1 cellular context compared by ENCODE assay signal in the genomic region with DNA sequence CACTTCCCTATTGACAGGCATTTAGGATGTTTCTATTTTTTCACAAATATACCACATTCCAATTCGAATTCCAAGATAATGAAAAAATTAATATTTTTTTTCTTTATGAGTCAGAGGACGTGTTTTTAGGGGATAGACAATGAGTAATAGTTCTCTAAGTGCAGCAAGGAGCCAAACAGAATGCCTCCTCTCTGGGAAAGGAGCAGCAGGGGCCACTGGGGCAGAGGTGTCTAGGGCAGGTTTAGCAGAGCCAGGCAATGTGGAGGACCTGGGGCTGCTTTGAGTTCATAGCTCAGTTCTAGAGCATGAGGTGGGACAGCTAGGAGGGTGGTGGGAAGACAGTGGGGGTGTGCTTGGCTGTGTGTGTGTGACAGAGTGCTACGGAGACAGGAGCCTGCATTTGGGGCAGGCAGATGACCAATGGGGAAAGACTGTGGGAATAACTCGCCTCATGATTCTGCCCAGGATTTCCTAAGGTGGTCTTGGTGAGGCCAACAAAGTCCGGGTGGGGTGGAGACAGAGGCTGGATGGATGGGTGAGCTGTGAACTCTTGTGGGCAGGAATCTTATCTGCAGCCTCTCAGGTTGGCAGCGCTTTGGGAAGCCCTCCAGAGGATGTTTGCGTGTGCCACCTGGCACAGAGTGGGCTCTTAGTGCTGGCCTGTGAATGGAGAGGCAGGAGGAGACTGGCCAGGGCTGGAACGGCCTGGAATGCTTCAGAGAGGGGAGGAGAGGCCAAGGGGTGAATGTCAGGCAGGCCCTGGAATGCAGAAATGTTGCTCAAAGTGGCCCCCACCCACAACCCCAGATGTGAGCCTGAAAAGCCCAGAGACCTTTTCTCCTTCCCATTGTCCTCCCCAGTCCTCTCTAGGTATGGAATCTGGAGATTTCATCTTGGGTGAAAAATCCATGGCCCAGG.
TF ChIP-seq lines count a peak whose summit lies in the region.

No MANE protein-coding gene starts in this region.

TF ChIP-seq in HepG2, 621 proteins besides CTCF, POLR2A, EP300 and RAD21:
- no peak for TF ChIP-seq ZNF792 (CRISPR knock-in tag; IDR thresholded peaks at IDR 0.05)
- TF ChIP-seq CREM (IDR thresholded peaks at IDR 0.05): no peak
- no peak for TF ChIP-seq CREM (CRISPR knock-in tag; IDR thresholded peaks at IDR 0.05)
- TF ChIP-seq, protein P1, sequence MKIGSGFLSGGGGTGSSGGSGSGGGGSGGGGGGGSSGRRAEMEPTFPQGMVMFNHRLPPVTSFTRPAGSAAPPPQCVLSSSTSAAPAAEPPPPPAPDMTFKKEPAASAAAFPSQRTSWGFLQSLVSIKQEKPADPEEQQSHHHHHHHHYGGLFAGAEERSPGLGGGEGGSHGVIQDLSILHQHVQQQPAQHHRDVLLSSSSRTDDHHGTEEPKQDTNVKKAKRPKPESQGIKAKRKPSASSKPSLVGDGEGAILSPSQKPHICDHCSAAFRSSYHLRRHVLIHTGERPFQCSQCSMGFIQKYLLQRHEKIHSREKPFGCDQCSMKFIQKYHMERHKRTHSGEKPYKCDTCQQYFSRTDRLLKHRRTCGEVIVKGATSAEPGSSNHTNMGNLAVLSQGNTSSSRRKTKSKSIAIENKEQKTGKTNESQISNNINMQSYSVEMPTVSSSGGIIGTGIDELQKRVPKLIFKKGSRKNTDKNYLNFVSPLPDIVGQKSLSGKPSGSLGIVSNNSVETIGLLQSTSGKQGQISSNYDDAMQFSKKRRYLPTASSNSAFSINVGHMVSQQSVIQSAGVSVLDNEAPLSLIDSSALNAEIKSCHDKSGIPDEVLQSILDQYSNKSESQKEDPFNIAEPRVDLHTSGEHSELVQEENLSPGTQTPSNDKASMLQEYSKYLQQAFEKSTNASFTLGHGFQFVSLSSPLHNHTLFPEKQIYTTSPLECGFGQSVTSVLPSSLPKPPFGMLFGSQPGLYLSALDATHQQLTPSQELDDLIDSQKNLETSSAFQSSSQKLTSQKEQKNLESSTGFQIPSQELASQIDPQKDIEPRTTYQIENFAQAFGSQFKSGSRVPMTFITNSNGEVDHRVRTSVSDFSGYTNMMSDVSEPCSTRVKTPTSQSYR (CRISPR knock-in tag; IDR thresholded peaks at IDR 0.05; ENCODE audit: borderline replicate concordance): no peak
- no peak for TF ChIP-seq ZNF430 (CRISPR knock-in tag; IDR thresholded peaks at IDR 0.05)
- no peak for TF ChIP-seq ZNF33A (CRISPR knock-in tag; IDR thresholded peaks at IDR 0.05; ENCODE audit: borderline replicate concordance)
- no peak for TF ChIP-seq MAFK (conservative IDR thresholded peaks at IDR 0.05 in 1 of 2, IDR thresholded peaks at IDR 0.05 in 1 of 2; ENCODE audit: low read length in 2 of 2)
- TF ChIP-seq, protein P2, sequence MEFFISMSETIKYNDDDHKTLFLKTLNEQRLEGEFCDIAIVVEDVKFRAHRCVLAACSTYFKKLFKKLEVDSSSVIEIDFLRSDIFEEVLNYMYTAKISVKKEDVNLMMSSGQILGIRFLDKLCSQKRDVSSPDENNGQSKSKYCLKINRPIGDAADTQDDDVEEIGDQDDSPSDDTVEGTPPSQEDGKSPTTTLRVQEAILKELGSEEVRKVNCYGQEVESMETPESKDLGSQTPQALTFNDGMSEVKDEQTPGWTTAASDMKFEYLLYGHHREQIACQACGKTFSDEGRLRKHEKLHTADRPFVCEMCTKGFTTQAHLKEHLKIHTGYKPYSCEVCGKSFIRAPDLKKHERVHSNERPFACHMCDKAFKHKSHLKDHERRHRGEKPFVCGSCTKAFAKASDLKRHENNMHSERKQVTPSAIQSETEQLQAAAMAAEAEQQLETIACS (CRISPR knock-in tag; IDR thresholded peaks at IDR 0.05): no peak
- no peak for TF ChIP-seq ZNF614 (CRISPR knock-in tag; IDR thresholded peaks at IDR 0.05; ENCODE audit: borderline replicate concordance)
- TF ChIP-seq ZFP1 (CRISPR knock-in tag; IDR thresholded peaks at IDR 0.05): no peak
- TF ChIP-seq, protein P3, sequence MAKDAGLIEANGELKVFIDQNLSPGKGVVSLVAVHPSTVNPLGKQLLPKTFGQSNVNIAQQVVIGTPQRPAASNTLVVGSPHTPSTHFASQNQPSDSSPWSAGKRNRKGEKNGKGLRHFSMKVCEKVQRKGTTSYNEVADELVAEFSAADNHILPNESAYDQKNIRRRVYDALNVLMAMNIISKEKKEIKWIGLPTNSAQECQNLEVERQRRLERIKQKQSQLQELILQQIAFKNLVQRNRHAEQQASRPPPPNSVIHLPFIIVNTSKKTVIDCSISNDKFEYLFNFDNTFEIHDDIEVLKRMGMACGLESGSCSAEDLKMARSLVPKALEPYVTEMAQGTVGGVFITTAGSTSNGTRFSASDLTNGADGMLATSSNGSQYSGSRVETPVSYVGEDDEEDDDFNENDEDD (CRISPR knock-in tag; IDR thresholded peaks at IDR 0.05; ENCODE audit: borderline replicate concordance): no peak
- TF ChIP-seq RORA (CRISPR knock-in tag; IDR thresholded peaks at IDR 0.05): no peak
TF ChIP-seq in HepG2: peak in this region for 0.
